18 cellular contexts compared by ENCODE assay signal in the genomic region with DNA sequence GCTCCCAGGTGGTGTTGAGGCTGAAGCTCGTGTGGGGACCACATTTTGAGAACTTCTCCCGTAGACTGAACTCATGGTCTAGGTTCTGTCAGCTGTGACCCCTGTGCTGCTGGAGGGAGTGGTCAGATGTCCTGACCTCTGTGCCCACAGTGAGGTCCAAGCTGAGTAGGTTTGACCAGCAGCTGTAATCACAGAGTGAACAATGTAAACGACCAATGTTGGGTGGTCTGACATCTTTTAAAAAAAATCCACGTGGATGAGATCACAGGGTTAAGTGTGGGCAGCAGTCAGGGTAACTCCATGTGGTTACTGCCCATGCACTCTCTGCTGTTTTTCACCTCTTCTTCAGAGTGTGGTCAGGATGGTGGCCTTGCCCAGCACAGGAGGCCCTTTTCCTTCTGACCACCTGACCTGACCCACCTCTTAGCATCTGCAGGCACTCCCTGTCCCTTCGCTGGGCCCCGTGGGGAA.
DNase-seq lines count a peak whose midpoint lies in the region; ATAC-seq and TF ChIP-seq lines count a peak whose summit lies in the region.
"Had no signal": no experiment of that assay in that cellular context is flagged by ENCODE, and none has a peak within 500 bp of the region (broad histone marks: within the 10 kb centered on the region; RNA-seq: fewer than 3 reads in every experiment).

No MANE protein-coding gene starts in this region.

- TF ChIP-seq POLR2A in IMR-90 (IDR thresholded peaks at IDR 0.05; ENCODE audit: low read depth, low read length), result no peak

- H3K14ac ChIP-seq in IMR-90 (replicated peaks; ENCODE audit: low read depth, low read length), result peak overlapping the region; percentile 34

- no peaks in the 10 kb centered on the region for H3K9me3 Mint-ChIP-seq in dendritic cell treated with granulocyte-macrophage colony-stimulating factor and Interleukin-4, amounts not matched to agents 40 ng/mL and 50 ng/mL, for 4 days

- H4K8ac ChIP-seq in IMR-90 (ENCODE audit: low read depth in 2 of 2, low read length in 2 of 2), result peak overlapping the region; percentile 62 to 68; a peak in 3 of 4 replicates

- peaks cover 55% of the 10 kb centered on the region for H3K36me3 Mint-ChIP-seq in dendritic cell treated with granulocyte-macrophage colony-stimulating factor and Interleukin-4, amounts not matched to agents 40 ng/mL and 50 ng/mL, for 4 days (ENCODE audit: low read depth)

- peaks cover 30% of the 10 kb centered on the region for H3K9me1 ChIP-seq in IMR-90 (ENCODE audit: insufficient read depth, low read length)

- no peak for TF ChIP-seq RAD21 in IMR-90 (IDR thresholded peaks at IDR 0.05; ENCODE audit: low read length)

- H2AK9ac ChIP-seq in IMR-90 (replicated peaks; ENCODE audit: low read depth, low read length, poor library complexity), result peak overlapping the region; percentile 60

- peak overlapping the region; percentile 91 for H3K27ac Mint-ChIP-seq in dendritic cell treated with granulocyte-macrophage colony-stimulating factor and Interleukin-4, amounts not matched to agents 40 ng/mL and 50 ng/mL, for 4 days

- TF ChIP-seq CTCF in IMR-90 (conservative IDR thresholded peaks at IDR 0.05; ENCODE audit: low read depth, low read length), result no peak

- in situ Hi-C loops in IMR-90 (cut with MboI; ENCODE audit: low sequenced_read_pairs), result no loop called here

- H3K27me3 ChIP-seq in IMR-90 (ENCODE audit: control insufficient read depth, insufficient read depth, low read length) (no peaks in the 10 kb centered on the region), muscle layer of duodenum (ENCODE audit: low read depth, low read length) (no peaks in the 10 kb centered on the region), stomach smooth muscle (ENCODE audit: control insufficient read depth in 1 of 2, insufficient read depth in 2 of 2, low read length in 2 of 2) (no peaks in the 10 kb centered on the region)

- H2AFZ ChIP-seq in IMR-90 (replicated peaks; ENCODE audit: low read length, poor library complexity), result no peak overlapping the region

- no peak overlapping the region for H3K4me3 Mint-ChIP-seq in dendritic cell treated with granulocyte-macrophage colony-stimulating factor and Interleukin-4, amounts not matched to agents 40 ng/mL and 50 ng/mL, for 4 days

- no peak overlapping the region for H3K4me2 ChIP-seq in IMR-90 (ENCODE audit: low read depth, low read length)

- peak overlapping the region; percentile 62; the same call in 1 of the 2 replicates for H3K18ac ChIP-seq in IMR-90 (ENCODE audit: low read depth, low read length)

- no peak overlapping the region for H3K56ac ChIP-seq in IMR-90 (ENCODE audit: extremely low read depth, insufficient read depth, low read length)

- POLR2A ChIA-PET in IMR-90 (lab: Charles Lee; ENCODE audit: unreplicated experiment), result no interaction called here

- no peaks in the 10 kb centered on the region for H3K27me3 Mint-ChIP-seq in dendritic cell treated with granulocyte-macrophage colony-stimulating factor and Interleukin-4, amounts not matched to agents 40 ng/mL and 50 ng/mL, for 4 days

- H3K9me3 ChIP-seq in IMR-90 (ENCODE audit: control insufficient read depth, insufficient read depth, low read length), result no peaks in the 10 kb centered on the region
- H3K9me3 ChIP-seq in muscle layer of duodenum (ENCODE audit: control insufficient read depth in 1 of 2, low read length in 2 of 2), result no peaks in the 10 kb centered on the region
- no peaks in the 10 kb centered on the region for H3K9me3 ChIP-seq in stomach smooth muscle (ENCODE audit: control insufficient read depth in 2 of 2, low read length in 2 of 2)
- H3K9me3 ChIP-seq: Caco-2, SK-N-SH had no signal

- peak overlapping the region; percentile 75 for H2BK15ac ChIP-seq in IMR-90 (ENCODE audit: low read depth, low read length)

- peak overlapping the region; percentile 89 for H2BK20ac ChIP-seq in IMR-90 (ENCODE audit: low read depth, low read length)

- no peak overlapping the region for H3K4me3 ChIP-seq in IMR-90 (ENCODE audit: insufficient read depth, low read depth, low read length)
- H3K4me3 ChIP-seq in muscle layer of duodenum (ENCODE audit: low read depth in 1 of 2, low read length in 2 of 2), result no peak overlapping the region
- H3K4me3 ChIP-seq in stomach smooth muscle (ENCODE audit: low read length in 2 of 2), result no peak overlapping the region

- H3K27ac ChIP-seq in IMR-90 (ENCODE audit: insufficient read depth, low read length) (peak overlapping the region; percentile 34), muscle layer of duodenum (ENCODE audit: low read length) (peak overlapping the region; percentile 14), stomach smooth muscle (ENCODE audit: low read length) (peak overlapping the region; percentile 18)
- H3K27ac ChIP-seq: C4-2B had no signal

- H4K5ac ChIP-seq in IMR-90 (ENCODE audit: low read depth, low read length), result peak overlapping the region; percentile 82

- H2AK5ac ChIP-seq in IMR-90 (ENCODE audit: low read depth, low read length), result peak overlapping the region; percentile 96

- no peak for ATAC-seq in IMR-90 (ENCODE audit: low read depth)

- H3K9ac ChIP-seq in IMR-90 (ENCODE audit: low read depth, low read length) (no peak overlapping the region), stomach smooth muscle (ENCODE audit: low read length in 2 of 2) (no peak overlapping the region)
- H3K9ac ChIP-seq: SK-N-SH had no signal

- H3K79me1 ChIP-seq in IMR-90 (ENCODE audit: low read depth in 1 of 2, low read length in 2 of 2), result peaks cover 16 to 47% of the 10 kb centered on the region in 2 experiments; a peak in 3 of 4 replicates

- dilution Hi-C loops in IMR-90 (cut with HindIII; ENCODE audit: low sequenced_read_pairs, unreplicated experiment), result no loop called here

- no TSS peak for BruUV-seq in IMR-90 (replicated peaks; lab: Mats Ljungman, UMichigan)

- peak overlapping the region; percentile 82 for H3K4ac ChIP-seq in IMR-90 (ENCODE audit: low read depth, low read length)

- WGBS in IMR-90 (ENCODE audit: extremely low coverage in 2 of 2, insufficient read length in 1 of 2), 2 experiments, result 80% methylated on average over 1 of the region's 6 CpGs; no CpG with 5 or more reads in 1 of the 2 experiments

- CTCF ChIA-PET in IMR-90 (lab: Yijun Ruan, JAX), result no interaction called here

- H2BK5ac ChIP-seq in IMR-90 (ENCODE audit: low read depth, low read length, poor library complexity, severe bottlenecking), result peak overlapping the region; percentile 44

- peak overlapping the region; percentile 70 for H2BK120ac ChIP-seq in IMR-90 (ENCODE audit: low read depth, low read length)

- H3K4me1 Mint-ChIP-seq in dendritic cell treated with granulocyte-macrophage colony-stimulating factor and Interleukin-4, amounts not matched to agents 40 ng/mL and 50 ng/mL, for 4 days (ENCODE audit: low read depth), result peaks cover 78% of the 10 kb centered on the region

- no peaks in the 10 kb centered on the region for H4K20me1 ChIP-seq in IMR-90 (ENCODE audit: insufficient read depth, low read length)

- no peaks in the 10 kb centered on the region; the same call in 1 of the 2 replicates for H3K36me3 ChIP-seq in IMR-90 (ENCODE audit: control insufficient read depth, insufficient read depth, low read length)
- H3K36me3 ChIP-seq in muscle layer of duodenum (ENCODE audit: control insufficient read depth in 1 of 2, insufficient read depth in 2 of 2, low read length in 2 of 2), result peaks cover 0 to 4% of the 10 kb centered on the region in 2 donors
- peaks cover 12 to 17% of the 10 kb centered on the region in 2 donors for H3K36me3 ChIP-seq in stomach smooth muscle (ENCODE audit: control insufficient read depth in 2 of 2, insufficient read depth in 2 of 2, low read length in 2 of 2)

- H3K4me1 ChIP-seq in IMR-90 (ENCODE audit: control insufficient read depth, insufficient read depth, low read length), result peaks cover 35% of the 10 kb centered on the region
- peaks cover 20 to 54% of the 10 kb centered on the region in 2 donors for H3K4me1 ChIP-seq in muscle layer of duodenum (ENCODE audit: control insufficient read depth in 1 of 2, insufficient read depth in 2 of 2, low read length in 2 of 2)
- peaks cover 35% of the 10 kb centered on the region for H3K4me1 ChIP-seq in stomach smooth muscle (ENCODE audit: control insufficient read depth, insufficient read depth, low read length)

- peak overlapping the region; percentile 75; the same call in 1 of the 2 replicates for H3K23ac ChIP-seq in IMR-90 (ENCODE audit: low read depth, low read length)

- H4K91ac ChIP-seq in IMR-90 (ENCODE audit: insufficient read depth, low read depth, low read length), result peak overlapping the region; percentile 86

- DNase-seq in IMR-90 (no peak), DMS 273 treated with DMSO at 0.1 percent for 48 hours (lab: John Stamatoyannopoulos, UW) (no peak), NCI-H82 (lab: John Stamatoyannopoulos, UW) (no peak), OCI-M2 (lab: John Stamatoyannopoulos, UW; ENCODE audit: unreplicated experiment) (no peak), cerebellum (ENCODE audit: low spot score) (no peak)
- DNase-seq: Caco-2, DMS53, HCEC 1CT, NCI-H1436 treated with DMSO at 0.1 percent for 48 hours, NCI-H2081, NCI-H345, NCI-H69, Right ventricle myocardium superior, SK-N-SH had no signal

- intact Hi-C loops in IMR-90 (cut with micrococcal nuclease), result loop anchor here (5.0 kb wide), 1 partner anchor 52 kb away; no protein-coding TSS in a partner anchor
- intact Hi-C loops in dendritic cell treated with granulocyte-macrophage colony-stimulating factor and Interleukin-4, amounts not matched to agents 40 ng/mL and 50 ng/mL, for 4 days (cut with micrococcal nuclease), result no loop called here

TF ChIP-seq in IMR-90, 13 proteins besides CTCF, POLR2A, EP300 and RAD21 (continues in another document):
- TF ChIP-seq BHLHE40 (IDR thresholded peaks at IDR 0.05; ENCODE audit: low read depth, low read length) (no peak), RFX5 (IDR thresholded peaks at IDR 0.05; ENCODE audit: low read depth, low read length) (no peak), FOS (IDR thresholded peaks at IDR 0.05; ENCODE audit: low read depth, low read length) (no peak), SMC3 (IDR thresholded peaks at IDR 0.05; ENCODE audit: low read depth, low read length) (no peak), MXI1 (IDR thresholded peaks at IDR 0.05; ENCODE audit: borderline replicate concordance, low read depth, low read length) (no peak), NFE2L2 (IDR thresholded peaks at IDR 0.05; ENCODE audit: low read depth, low read length) (no peak), MAZ (IDR thresholded peaks at IDR 0.05; ENCODE audit: borderline replicate concordance, low read depth, low read length) (no peak), CHD1 (IDR thresholded peaks at IDR 0.05; ENCODE audit: low read depth, low read length) (no peak), RCOR1 (IDR thresholded peaks at IDR 0.05; ENCODE audit: insufficient replicate concordance, low read length) (no peak)
